Comparison of ENCODE assay signal across 28 cellular contexts in genomic region chr6:42424906-42425474, GRCh38. TPM values are rescaled to one million over a fixed set of nuclear protein-coding genes. Genes with fewer than 3 reads are reported as not detected.
A peak's percentile ranks its signal among the peaks of the same experiment; 100 is the strongest.
DNase-seq lines count a peak whose midpoint lies in the region; ATAC-seq and TF ChIP-seq lines count a peak whose summit lies in the region.
"Had no signal": no experiment of that assay in that cellular context is flagged by ENCODE, and none has a peak within 500 bp of the region (broad histone marks: within the 10 kb centered on the region; RNA-seq: fewer than 3 reads in every experiment).

No MANE protein-coding gene starts in this region.

- H3K4me1 ChIP-seq in colonic mucosa (peaks cover 5% of the 10 kb centered on the region), body of pancreas (peaks cover 11% of the 10 kb centered on the region)
- H3K4me1 ChIP-seq: ascending aorta had no signal

- H3K9ac ChIP-seq in colonic mucosa (ENCODE audit: low read depth in 2 of 2, low read length in 2 of 2) = no peak overlapping the region

- no peak for TF ChIP-seq CTCF in colonic mucosa (IDR thresholded peaks at IDR 0.05)
- no peak for TF ChIP-seq CTCF in body of pancreas (IDR thresholded peaks at IDR 0.05)

- H3K27ac ChIP-seq in colonic mucosa (no peak overlapping the region), body of pancreas (no peak overlapping the region)
- H3K27ac ChIP-seq: ascending aorta, esophagus squamous epithelium, SK-N-MC, tibial artery had no signal

- intact Hi-C loops in colonic mucosa (cut with DNase I) = no loop called here
- intact Hi-C loops in body of pancreas (cut with DNase I) = no loop called here

- no peaks in the 10 kb centered on the region for H3K9me3 ChIP-seq in colonic mucosa
- no peaks in the 10 kb centered on the region for H3K9me3 ChIP-seq in body of pancreas
- H3K9me3 ChIP-seq: ascending aorta, esophagus squamous epithelium, tibial artery had no signal

- ATAC-seq in body of pancreas (no peak), HG03159 (IDR thresholded peaks at IDR 0.05; ENCODE audit: unreplicated experiment) (no peak)
- ATAC-seq: activated CD4-positive, CD25-positive, alpha-beta regulatory T cell treated with anti-CD3 and anti-CD28 coated beads, Interleukin-2, amount 50 U/mL, for 24 hours; HCT116; right cardiac atrium had no signal

- peak; percentile 41 for DNase-seq in activated CD8-positive, alpha-beta memory T cell treated with anti-CD3 and anti-CD28 coated beads, Interleukin-2, amount 50 U/mL, for 48 hours
- DNase-seq in activated CD8-positive, alpha-beta memory T cell treated with anti-CD3 and anti-CD28 coated beads, Interleukin-2, amount 50 U/mL, for 4 hours = no peak
- DNase-seq in LoVo (ENCODE audit: low spot score) (peak; percentile 56), colonic mucosa (peak; percentile 39), mucosa of gallbladder (ENCODE audit: low spot score) (peak; percentile 60), body of pancreas (no peak), globus pallidus (ENCODE audit: low spot score) (no peak)
- DNase-seq: activated CD4-positive, alpha-beta memory T cell treated with anti-CD3 and anti-CD28 coated beads for 36 hours; activated effector memory CD4-positive, alpha-beta T cell treated with Interleukin-2 at 50 U/mL for 16 hours; caudate nucleus; dermis blood vessel endothelial cell; DMS79; endodermal cell; esophagus squamous epithelium; foreskin melanocyte; hippocampal formation; Kasumi-1; NCI-H1436; NCI-H2081; NCI-H524 treated with DMSO at 0.1 percent for 48 hours; stimulated activated CD4-positive, alpha-beta T cell treated with anti-CD3 and anti-CD28 coated beads, Interleukin-2, amount 100 ng/mL, for 48 hours; tibial artery had no signal

- no peaks in the 10 kb centered on the region for H3K27me3 ChIP-seq in colonic mucosa
- H3K27me3 ChIP-seq in body of pancreas = no peaks in the 10 kb centered on the region
- H3K27me3 ChIP-seq: ascending aorta, esophagus squamous epithelium, tibial artery had no signal

- 43 to 51% methylated on average over 4 of the region's 4 CpGs for WGBS in body of pancreas, 2 donors

- no peak for TF ChIP-seq POLR2A in body of pancreas (IDR thresholded peaks at IDR 0.05)

- H3K4me3 ChIP-seq in colonic mucosa (no peak overlapping the region), body of pancreas (no peak overlapping the region)
- H3K4me3 ChIP-seq: ascending aorta, esophagus squamous epithelium, SK-N-MC, tibial artery had no signal

- H3K36me3 ChIP-seq in colonic mucosa = no peaks in the 10 kb centered on the region
- H3K36me3 ChIP-seq in body of pancreas (replicated peaks in 1 of 2; ENCODE audit: insufficient read depth in 1 of 2, low read depth in 2 of 2) = no peaks in the 10 kb centered on the region
- H3K36me3 ChIP-seq: ascending aorta, tibial artery had no signal

RNA-seq across cellular contexts. Expression of gene TRERF1, which starts 26.7 kb away (rescaled TPM):
- 1 to 10 TPM; 3.5 to 3.8 TPM for total RNA-seq in colonic mucosa
- total RNA-seq in mucosa of gallbladder = 7.7 TPM
- 1 to 10 TPM; 2.3 to 3.4 TPM for total RNA-seq in body of pancreas

Comparison
In these comparisons a context has a peak if more than half of its experiments do, and no peak if none do; other contexts are left out.
1. DNase-seq: peak in activated CD8-positive, alpha-beta memory T cell treated with anti-CD3 and anti-CD28 coated beads, Interleukin-2, amount 50 U/mL, for 48 hours (single experiment), LoVo (single experiment), colonic mucosa (single experiment) and mucosa of gallbladder (single experiment); none in activated CD8-positive, alpha-beta memory T cell treated with anti-CD3 and anti-CD28 coated beads, Interleukin-2, amount 50 U/mL, for 4 hours (single experiment), body of pancreas (0 of 4) and globus pallidus (single experiment).